18 cellular contexts compared by ENCODE assay signal in the genomic region with DNA sequence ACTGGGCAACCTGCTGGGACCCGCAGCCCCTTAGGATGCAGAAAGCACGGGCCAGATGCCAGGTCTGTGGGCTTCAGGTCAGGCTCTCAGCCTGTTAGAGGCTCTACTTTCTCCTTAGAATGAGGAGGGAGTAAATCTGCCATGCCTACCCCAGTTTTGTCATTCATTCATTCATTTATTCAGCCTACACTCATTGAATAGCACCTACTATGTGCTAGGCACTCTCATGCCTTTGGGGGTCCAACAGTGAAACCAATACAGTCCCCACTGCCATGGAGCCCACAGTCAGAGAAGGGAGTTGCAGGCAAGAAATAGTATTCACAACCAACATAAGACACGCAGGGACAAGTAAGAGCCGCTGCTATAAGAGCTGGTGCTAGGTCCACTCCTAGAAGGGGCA. TPM values are rescaled to one million over a fixed set of nuclear protein-coding genes. Genes with fewer than 3 reads are reported as not detected.
"Had no signal": no experiment of that assay in that cellular context is flagged by ENCODE, and none has a peak within 500 bp of the region (broad histone marks: within the 10 kb centered on the region; RNA-seq: fewer than 3 reads in every experiment).

No MANE protein-coding gene starts in this region.

- H3K27me3 ChIP-seq: brain microvascular endothelial cell had no signal

- H3K27ac Mint-ChIP-seq: activated CD4-positive, alpha-beta T cell treated with anti-CD3 and anti-CD28 coated beads, Interleukin-2, amount 10 ng/mL, durations not matched to agents 7 days and 5 days; activated CD8-positive, alpha-beta T cell treated with anti-CD3 and anti-CD28 coated beads, Interleukin-2, amount 10 ng/mL, durations not matched to agents 7 days and 5 days; activated naive CD4-positive, alpha-beta T cell treated with anti-CD3 and anti-CD28 coated beads for 36 hours; activated T-cell treated with anti-CD3 and anti-CD28 coated beads, Interleukin-2, amount 50 U/mL, for 24 hours; activated T-helper 2 cell treated with anti-CD3 and anti-CD28 coated beads, Interferon-gamma antibody, Interleukin-2, Interleukin-4, amounts not matched to agents 10 μg/mL and 5 μg/mL and 100 μg/mL, durations not matched to agents 14 hours and 24 hours and 36 hours; immature natural killer cell; natural killer cell; T-cell had no signal

- H3K4me1 Mint-ChIP-seq: immature natural killer cell had no signal

- DNase-seq: activated CD4-positive, alpha-beta T cell treated with anti-CD3 and anti-CD28 coated beads, Interleukin-2, amount 10 ng/mL, durations not matched to agents 7 days and 5 days; activated CD4-positive, CD25-positive, alpha-beta regulatory T cell; activated CD8-positive, alpha-beta T cell treated with anti-CD3 and anti-CD28 coated beads, Interleukin-2, amount 10 ng/mL, durations not matched to agents 7 days and 5 days; activated naive CD4-positive, alpha-beta T cell treated with anti-CD3 and anti-CD28 coated beads for 36 hours; activated T-cell treated with anti-CD3 and anti-CD28 coated beads, Interleukin-2, amount 50 U/mL, for 24 hours; brain microvascular endothelial cell; cortex of kidney; immature natural killer cell; natural killer cell; stimulated activated CD4-positive, alpha-beta T cell treated with anti-CD3 and anti-CD28 coated beads, Interleukin-12 subunit alpha, Interleukin-12 subunit beta, amount 100 ng/mL, for 4 hours; stimulated activated CD4-positive, alpha-beta T cell treated with anti-CD3 and anti-CD28 coated beads, Interleukin-1b, Interleukin-23, amount 100 ng/mL, for 48 hours; stimulated activated CD8-positive, alpha-beta memory T cell treated with anti-CD3 and anti-CD28 coated beads, Interleukin-4, amount 100 ng/mL, for 48 hours; stimulated activated naive CD8-positive, alpha-beta T cell treated with anti-CD3 and anti-CD28 coated beads, Interleukin-15, Interleukin-2, amounts not matched to agents 100 U/mL and 50 U/mL, for 24 hours; T-cell; T-helper 9 cell had no signal

- H3K36me3 Mint-ChIP-seq: immature natural killer cell, natural killer cell, T-cell had no signal

- H3K9me3 Mint-ChIP-seq: activated CD4-positive, alpha-beta T cell treated with anti-CD3 and anti-CD28 coated beads, Interleukin-2, amount 10 ng/mL, durations not matched to agents 7 days and 5 days; activated naive CD4-positive, alpha-beta T cell treated with anti-CD3 and anti-CD28 coated beads for 36 hours; activated T-cell treated with anti-CD3 and anti-CD28 coated beads, Interleukin-2, amount 50 U/mL, for 24 hours; activated T-helper 2 cell treated with anti-CD3 and anti-CD28 coated beads, Interferon-gamma antibody, Interleukin-2, Interleukin-4, amounts not matched to agents 10 μg/mL and 5 μg/mL and 100 μg/mL, durations not matched to agents 14 hours and 24 hours and 36 hours; immature natural killer cell; natural killer cell; T-cell had no signal

- ATAC-seq: activated CD8-positive, alpha-beta T cell treated with anti-CD3 and anti-CD28 coated beads, Interleukin-2, amount 10 ng/mL, durations not matched to agents 7 days and 5 days; natural killer cell; stimulated activated naive CD8-positive, alpha-beta T cell treated with anti-CD3 and anti-CD28 coated beads, Interleukin-15, Interleukin-2, amounts not matched to agents 100 U/mL and 50 U/mL, for 24 hours; T-cell had no signal

- FAIRE-seq: urothelium cell line had no signal

- H3K27me3 Mint-ChIP-seq: activated T-cell treated with anti-CD3 and anti-CD28 coated beads, Interleukin-2, amount 50 U/mL, for 24 hours had no signal

- H3K27ac ChIP-seq: brain microvascular endothelial cell, tibial nerve had no signal

- H3K36me3 ChIP-seq: brain microvascular endothelial cell, tibial nerve had no signal

- H3K4me3 Mint-ChIP-seq: activated CD4-positive, alpha-beta T cell treated with anti-CD3 and anti-CD28 coated beads, Interleukin-2, amount 10 ng/mL, durations not matched to agents 7 days and 5 days; activated CD8-positive, alpha-beta T cell treated with anti-CD3 and anti-CD28 coated beads, Interleukin-2, amount 10 ng/mL, durations not matched to agents 7 days and 5 days; activated naive CD4-positive, alpha-beta T cell treated with anti-CD3 and anti-CD28 coated beads for 36 hours; activated T-cell treated with anti-CD3 and anti-CD28 coated beads, Interleukin-2, amount 50 U/mL, for 24 hours; immature natural killer cell; natural killer cell; T-cell had no signal

- H3K4me3 ChIP-seq: tibial nerve had no signal

- H3K9me3 ChIP-seq: tibial nerve had no signal

RNA-seq across cellular contexts. Expression of a gene that starts 56.0 kb away (rescaled TPM):
- total RNA-seq: activated CD8-positive, alpha-beta T cell treated with anti-CD3 and anti-CD28 coated beads, Interleukin-2, amount 10 ng/mL, durations not matched to agents 7 days and 5 days had no signal
- polyA plus RNA-seq: immature natural killer cell had no signal
